Comparison of ENCODE assay signal across 17 cellular contexts in the genomic region with DNA sequence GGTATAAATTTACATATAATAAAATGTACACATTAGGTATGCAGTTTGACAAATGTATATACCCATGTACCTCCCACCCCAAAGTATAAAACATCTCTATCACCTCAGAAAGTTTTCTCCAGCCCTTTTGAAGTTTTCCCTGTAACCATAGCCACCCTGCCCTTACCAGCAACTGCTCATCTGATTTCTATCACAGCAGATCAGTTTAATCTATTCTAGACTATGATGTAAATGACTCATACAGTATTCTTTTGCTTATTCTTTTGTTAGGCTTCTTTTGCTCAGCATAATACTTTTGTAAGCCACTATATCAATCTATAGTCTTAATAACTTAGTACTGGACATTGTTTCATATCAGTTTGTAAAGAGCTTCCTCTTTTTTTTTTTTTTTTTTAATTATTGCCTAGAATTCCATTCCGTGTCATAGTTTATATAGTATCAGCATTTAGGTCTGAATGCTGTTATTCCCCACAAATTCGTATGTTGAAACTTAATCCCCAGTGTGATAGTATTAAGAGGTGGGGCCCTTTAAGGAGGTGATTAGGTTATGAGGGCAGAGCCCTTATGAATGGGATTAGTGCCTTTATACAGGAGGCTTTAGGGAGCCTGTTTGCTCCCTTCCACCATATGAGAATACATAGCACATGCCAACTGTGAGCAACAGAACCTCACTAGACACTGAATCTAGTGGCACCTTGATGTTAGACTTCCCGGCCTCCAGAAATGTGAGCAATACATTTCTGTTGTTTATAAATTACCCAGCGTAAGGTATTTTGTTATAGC. TPM values are rescaled to one million over a fixed set of nuclear protein-coding genes. Genes with fewer than 3 reads are reported as not detected.
A peak's percentile ranks its signal among the peaks of the same experiment; 100 is the strongest.
DNase-seq lines count a peak whose midpoint lies in the region; ATAC-seq and TF ChIP-seq lines count a peak whose summit lies in the region.
"Had no signal": no experiment of that assay in that cellular context is flagged by ENCODE, and none has a peak within 500 bp of the region (broad histone marks: within the 10 kb centered on the region; RNA-seq: fewer than 3 reads in every experiment).

No MANE protein-coding gene starts in this region.

- ATAC-seq in SK-N-SH treated with all-trans-retinoic acid at 6 μM for 48 hours: peak; percentile 89
- no peak for ATAC-seq in HG03520 (IDR thresholded peaks at IDR 0.05; ENCODE audit: unreplicated experiment)
- no peak for ATAC-seq in HG02678 (IDR thresholded peaks at IDR 0.05; ENCODE audit: unreplicated experiment)

- no peaks in the 10 kb centered on the region for H3K27me3 ChIP-seq in osteoblast (ENCODE audit: insufficient read depth, low read length)

- H4K20me1 ChIP-seq in osteoblast (ENCODE audit: insufficient read depth, low read length): no peaks in the 10 kb centered on the region

- H3K4me3 ChIP-seq in osteoblast (ENCODE audit: insufficient read depth, low read length): no peak overlapping the region

- H3K79me2 ChIP-seq in osteoblast (ENCODE audit: insufficient read depth, low read length): peaks cover 53% of the 10 kb centered on the region

- no peak overlapping the region for H3K4me2 ChIP-seq in osteoblast (ENCODE audit: insufficient read depth, low read length)

- no peaks in the 10 kb centered on the region for H3K9me3 ChIP-seq in osteoblast (ENCODE audit: low read depth, low read length)

- peaks cover 9% of the 10 kb centered on the region for H3K4me1 ChIP-seq in osteoblast (ENCODE audit: insufficient read depth, low read length)

- TF ChIP-seq CTCF in osteoblast (IDR thresholded peaks at IDR 0.05; ENCODE audit: extremely low read depth, low read depth, low read length): no peak

- H3K27ac ChIP-seq in osteoblast (ENCODE audit: low read depth, low read length): peak overlapping the region; percentile 31
- H3K27ac ChIP-seq: RWPE1 had no signal

- H3K36me3 ChIP-seq in osteoblast (ENCODE audit: insufficient read depth, low read length): peaks cover 42% of the 10 kb centered on the region

- DNase-seq in LHCN-M2 (ENCODE audit: low read depth): peak; percentile 4
- DNase-seq in dermis blood vessel endothelial cell: peak; percentile 29
- no peak for DNase-seq in osteoblast (ENCODE audit: insufficient read length, low spot score, missing footprints)
- no peak for DNase-seq in middle frontal gyrus (ENCODE audit: extremely low spot score, low spot score)
- no peak for DNase-seq in NCI-H345 treated with DMSO at 0.1 percent for 48 hours (lab: John Stamatoyannopoulos, UW; ENCODE audit: unreplicated experiment)
- DNase-seq: CD4-positive, alpha-beta T cell; DMS53; H7; NCI-H1105 treated with DMSO at 0.1 percent for 48 hours; NCI-H1694 treated with DMSO at 0.1 percent for 48 hours; NCI-H2107; NCI-H2227 treated with DMSO at 0.1 percent for 48 hours; NCI-H526 had no signal

- no peak overlapping the region for H2AFZ ChIP-seq in osteoblast (ENCODE audit: low read length)

TF ChIP-seq in SK-N-SH treated with all-trans-retinoic acid at 6 μM for 48 hours, 23 proteins besides CTCF, POLR2A, EP300 and RAD21:
- no peak for TF ChIP-seq BACH2 (CRISPR knock-in tag; IDR thresholded peaks at IDR 0.05; ENCODE audit: borderline replicate concordance)
- no peak for TF ChIP-seq TOX (CRISPR knock-in tag; IDR thresholded peaks at IDR 0.05; ENCODE audit: borderline replicate concordance)
- TF ChIP-seq ARNTL (CRISPR knock-in tag; IDR thresholded peaks at IDR 0.05; ENCODE audit: borderline replicate concordance, low read depth): no peak
- TF ChIP-seq OSR1 (CRISPR knock-in tag; IDR thresholded peaks at IDR 0.05): no peak
TF ChIP-seq in SK-N-SH treated with all-trans-retinoic acid at 6 μM for 48 hours: peak in this region for 0.

RNA-seq across cellular contexts. Expression of gene MELK, which starts 20.3 kb away (rescaled TPM):
- total RNA-seq in LHCN-M2 (2014; rRNA removed) (71.9 and 74.2 TPM in 2 replicates), dermis blood vessel endothelial cell (12.9 and 42.2 TPM in 2 replicates), osteoblast (8.3 and 9.4 TPM in 2 replicates)
- polyA plus RNA-seq in LHCN-M2 (2012): 25.9 TPM

Comparison
In these comparisons a context has a peak if more than half of its experiments do, and no peak if none do; other contexts are left out.
1. DNase-seq: peak in LHCN-M2 (single experiment) and dermis blood vessel endothelial cell (single experiment); none in osteoblast (single experiment), middle frontal gyrus (single experiment) and NCI-H345 treated with DMSO at 0.1 percent for 48 hours (single experiment).